1 cellular context compared by ENCODE assay signal in genomic region chr19:2164020-2164988, GRCh38.
TF ChIP-seq lines count a peak whose summit lies in the region.

No MANE protein-coding gene starts in this region.

TF ChIP-seq in K562, 482 proteins besides CTCF, POLR2A, EP300 and RAD21 (continued from another document):
- TF ChIP-seq AFF4 (CRISPR knock-in tag; IDR thresholded peaks at IDR 0.05) (peak; percentile 75; the same call in 1 of the 2 replicates), MNT (conservative IDR thresholded peaks at IDR 0.05) (peak in 1 of 2 experiments; percentile 21; a peak in 1 of 4 replicates), HMG20A (CRISPR knock-in tag; conservative IDR thresholded peaks at IDR 0.05) (no peak), XRCC3 (IDR thresholded peaks at IDR 0.05) (no peak), RBM22 (IDR thresholded peaks at IDR 0.05; ENCODE audit: low read depth, low read length, poor library complexity, severe bottlenecking) (peak; percentile 13), PHF8 (IDR thresholded peaks at IDR 0.05; ENCODE audit: borderline replicate concordance, low read length) (peak; percentile 41; the same call in 1 of the 2 replicates), BHLHE40 (IDR thresholded peaks at IDR 0.05; ENCODE audit: low read length) (no peak), RBFOX2 (IDR thresholded peaks at IDR 0.05; ENCODE audit: low read depth, low read length) (peak; percentile 64), GTF2E2 (tag; IDR thresholded peaks at IDR 0.05) (0 out of 2 replicates have a peak, but pooled peaks have one; percentile 10), ZBTB2 (IDR thresholded peaks at IDR 0.05) (no peak), IRF9 (tag; IDR thresholded peaks at IDR 0.05) (no peak), TAF1 (IDR thresholded peaks at IDR 0.05; ENCODE audit: control insufficient read depth, extremely low read depth, insufficient read depth, low read length, severe bottlenecking) (peak; percentile 52), TCF7L2 (IDR thresholded peaks at IDR 0.05; ENCODE audit: low read depth, low read length) (no peak), DIDO1 (tag; IDR thresholded peaks at IDR 0.05; ENCODE audit: low read depth) (no peak), SIRT6 (IDR thresholded peaks at IDR 0.05; ENCODE audit: low read depth, low read length) (no peak), ZNF639 (CRISPR knock-in tag; conservative IDR thresholded peaks at IDR 0.05 in 1 of 2, IDR thresholded peaks at IDR 0.05 in 1 of 2) (peak in 1 of 2 experiments; percentile 91; a peak in 2 of 4 replicates), ETS1 (conservative IDR thresholded peaks at IDR 0.05; ENCODE audit: control insufficient read depth, low read depth, low read length) (peak; percentile 34; the same call in 1 of the 2 replicates), EGR1 (conservative IDR thresholded peaks at IDR 0.05) (peak; percentile 88), FOXK1 (CRISPR knock-in tag; IDR thresholded peaks at IDR 0.05; ENCODE audit: borderline replicate concordance) (no peak), NFRKB (IDR thresholded peaks at IDR 0.05; ENCODE audit: low read depth) (peak; percentile 28; the same call in 1 of the 2 replicates), IRF2 (CRISPR knock-in tag; IDR thresholded peaks at IDR 0.05) (no peak), RB1 (IDR thresholded peaks at IDR 0.05; ENCODE audit: low read depth) (peak; percentile 37; the same call in 1 of the 2 replicates), SIN3B (IDR thresholded peaks at IDR 0.05; ENCODE audit: low read depth) (0 out of 2 replicates have a peak, but pooled peaks have one; percentile 20), ZNF395 (CRISPR knock-in tag; IDR thresholded peaks at IDR 0.05) (peak; percentile 73), SUPT5H (IDR thresholded peaks at IDR 0.05) (peak; percentile 41; the same call in 1 of the 2 replicates), VEZF1 (CRISPR knock-in tag; IDR thresholded peaks at IDR 0.05) (peak; percentile 87), TCF3 (CRISPR knock-in tag; IDR thresholded peaks at IDR 0.05) (no peak), UBTF (IDR thresholded peaks at IDR 0.05; ENCODE audit: borderline replicate concordance in 1 of 2, low read depth in 2 of 2, low read length in 2 of 2) (peak; percentile 17 to 33; a peak in 2 of 4 replicates), ZNF263 (CRISPR knock-in tag; IDR thresholded peaks at IDR 0.05; ENCODE audit: borderline replicate concordance) (0 out of 2 replicates have a peak, but pooled peaks have one; percentile 30), SAFB (IDR thresholded peaks at IDR 0.05; ENCODE audit: borderline replicate concordance, low read depth, low read length) (peak; percentile 77; the same call in 1 of the 2 replicates), NR3C1 (CRISPR knock-in tag; IDR thresholded peaks at IDR 0.05) (0 out of 2 replicates have a peak, but pooled peaks have one; percentile 53), ZNF740 (CRISPR knock-in tag; IDR thresholded peaks at IDR 0.05) (peak; percentile 65; the same call in 1 of the 2 replicates), ZNF740 (tag; IDR thresholded peaks at IDR 0.05) (0 out of 4 replicates have a peak, but pooled peaks of 1 of the 2 experiments have one; percentile 55), POLR2H (tag; IDR thresholded peaks at IDR 0.05; ENCODE audit: low read depth) (0 out of 2 replicates have a peak, but pooled peaks have one; percentile 5), POLR2AphosphoS5 (IDR thresholded peaks at IDR 0.05; ENCODE audit: control insufficient read depth, insufficient read depth, low read depth, low read length) (no peak), YBX1 (IDR thresholded peaks at IDR 0.05) (no peak), ZBTB49 (CRISPR knock-in tag; IDR thresholded peaks at IDR 0.05; ENCODE audit: borderline replicate concordance) (no peak), XRCC4 (IDR thresholded peaks at IDR 0.05; ENCODE audit: extremely low read depth, insufficient read depth, insufficient read length) (no peak), POLR2G (IDR thresholded peaks at IDR 0.05; ENCODE audit: low read depth, low read length) (peak; percentile 65), CEBPB (tag; IDR thresholded peaks at IDR 0.05) (no peak), ZNF778 (CRISPR knock-in tag; IDR thresholded peaks at IDR 0.05) (no peak)
